In genomic region chr6:34792605-34793500, GRCh38 we compare ENCODE assay signal across 8 cellular contexts. TPM values are rescaled to one million over a fixed set of nuclear protein-coding genes. Genes with fewer than 3 reads are reported as not detected.
A peak's percentile ranks its signal among the peaks of the same experiment; 100 is the strongest.
DNase-seq lines count a peak whose midpoint lies in the region; TF ChIP-seq lines count a peak whose summit lies in the region.

No MANE protein-coding gene starts in this region.

- H3K27ac ChIP-seq in SJSA1 = peak overlapping the region; percentile 41

- H3K36me3 Mint-ChIP-seq in activated naive CD4-positive, alpha-beta T cell treated with anti-CD3 and anti-CD28 coated beads, Interleukin-2, amount 50 U/mL, for 24 hours = no peaks in the 10 kb centered on the region
- H3K36me3 Mint-ChIP-seq in stimulated activated naive CD8-positive, alpha-beta T cell treated with anti-CD3 and anti-CD28 coated beads, Interleukin-15, Interleukin-2, amounts not matched to agents 100 ng/mL and 50 ng/mL, for 24 hours (ENCODE audit: low read depth) = no peaks in the 10 kb centered on the region

- H3K27me3 ChIP-seq in SJSA1 (replicated peaks) = no peaks in the 10 kb centered on the region

- no peaks in the 10 kb centered on the region for H3K9me3 Mint-ChIP-seq in activated naive CD4-positive, alpha-beta T cell treated with anti-CD3 and anti-CD28 coated beads, Interleukin-2, amount 50 U/mL, for 24 hours
- no peaks in the 10 kb centered on the region for H3K9me3 Mint-ChIP-seq in stimulated activated naive CD8-positive, alpha-beta T cell treated with anti-CD3 and anti-CD28 coated beads, Interleukin-15, Interleukin-2, amounts not matched to agents 100 ng/mL and 50 ng/mL, for 24 hours

- peak overlapping the region; percentile 98 for H3K27ac Mint-ChIP-seq in activated naive CD4-positive, alpha-beta T cell treated with anti-CD3 and anti-CD28 coated beads, Interleukin-2, amount 50 U/mL, for 24 hours
- peak overlapping the region; percentile 91 for H3K27ac Mint-ChIP-seq in stimulated activated naive CD8-positive, alpha-beta T cell treated with anti-CD3 and anti-CD28 coated beads, Interleukin-15, Interleukin-2, amounts not matched to agents 100 ng/mL and 50 ng/mL, for 24 hours

- no peak for TF ChIP-seq CTCF in choroid plexus epithelial cell (conservative IDR thresholded peaks at IDR 0.05; ENCODE audit: low read depth, low read length)

- H3K4me3 ChIP-seq in SJSA1 (peak overlapping the region; percentile 96), choroid plexus epithelial cell (ENCODE audit: low read depth, low read length) (peak overlapping the region; percentile 75)

- H3K9me3 ChIP-seq in SJSA1 (replicated peaks) = no peaks in the 10 kb centered on the region

- peaks cover 37% of the 10 kb centered on the region for H3K4me1 ChIP-seq in SJSA1 (replicated peaks)

- peak overlapping the region; percentile 99 for H3K4me3 Mint-ChIP-seq in activated naive CD4-positive, alpha-beta T cell treated with anti-CD3 and anti-CD28 coated beads, Interleukin-2, amount 50 U/mL, for 24 hours
- peak overlapping the region; percentile 92 for H3K4me3 Mint-ChIP-seq in stimulated activated naive CD8-positive, alpha-beta T cell treated with anti-CD3 and anti-CD28 coated beads, Interleukin-15, Interleukin-2, amounts not matched to agents 100 ng/mL and 50 ng/mL, for 24 hours

- H3K27me3 Mint-ChIP-seq in activated naive CD4-positive, alpha-beta T cell treated with anti-CD3 and anti-CD28 coated beads, Interleukin-2, amount 50 U/mL, for 24 hours = no peaks in the 10 kb centered on the region
- no peaks in the 10 kb centered on the region for H3K27me3 Mint-ChIP-seq in stimulated activated naive CD8-positive, alpha-beta T cell treated with anti-CD3 and anti-CD28 coated beads, Interleukin-15, Interleukin-2, amounts not matched to agents 100 ng/mL and 50 ng/mL, for 24 hours

- peaks cover 5% of the 10 kb centered on the region for H3K36me3 ChIP-seq in SJSA1

- peaks cover 26% of the 10 kb centered on the region for H3K4me1 Mint-ChIP-seq in activated naive CD4-positive, alpha-beta T cell treated with anti-CD3 and anti-CD28 coated beads, Interleukin-2, amount 50 U/mL, for 24 hours
- peaks cover 29% of the 10 kb centered on the region for H3K4me1 Mint-ChIP-seq in stimulated activated naive CD8-positive, alpha-beta T cell treated with anti-CD3 and anti-CD28 coated beads, Interleukin-15, Interleukin-2, amounts not matched to agents 100 ng/mL and 50 ng/mL, for 24 hours (ENCODE audit: low read depth)

- DNase-seq in activated naive CD4-positive, alpha-beta T cell treated with anti-CD3 and anti-CD28 coated beads, Interleukin-2, amount 50 U/mL, for 16 hours = no peak
- DNase-seq in HK-2 (ENCODE audit: unreplicated experiment) (peak; percentile 43), SJSA1 (ENCODE audit: low read depth in 1 of 2, low spot score in 2 of 2) (peak in 1 of 2 experiments; percentile 50), choroid plexus epithelial cell (ENCODE audit: low read depth) (peak; percentile 69), kidney glomerular epithelial cell (lab: John Stamatoyannopoulos, UW) (peak; percentile 41), NCI-H1436 treated with DMSO at 0.1 percent for 48 hours (lab: John Stamatoyannopoulos, UW) (no peak)

RNA-seq across cellular contexts. Expression of gene BLTP3A, which starts 1.0 kb away (rescaled TPM):
- total RNA-seq in SJSA1 (2014; rRNA removed; shearing (Covaris generic)) = 2.8 and 5.4 TPM in 2 replicates

RNA-seq across cellular contexts. Expression of gene SNRPC, which starts 35.5 kb away (rescaled TPM):
- total RNA-seq in SJSA1 (2014; rRNA removed; shearing (Covaris generic)) = 158 and 167 TPM in 2 replicates

Comparison
In these comparisons a context has a peak if more than half of its experiments do, and no peak if none do; other contexts are left out.
1. DNase-seq: peak in HK-2 (single experiment), choroid plexus epithelial cell (single experiment) and kidney glomerular epithelial cell (single experiment); none in activated naive CD4-positive, alpha-beta T cell treated with anti-CD3 and anti-CD28 coated beads, Interleukin-2, amount 50 U/mL, for 16 hours (single experiment) and NCI-H1436 treated with DMSO at 0.1 percent for 48 hours (single experiment).